Comparison of ENCODE assay signal across 22 cellular contexts in genomic region chr3:18233987-18234716, GRCh38.
DNase-seq lines count a peak whose midpoint lies in the region; ATAC-seq and TF ChIP-seq lines count a peak whose summit lies in the region.
"Had no signal": no experiment of that assay in that cellular context is flagged by ENCODE, and none has a peak within 500 bp of the region (broad histone marks: within the 10 kb centered on the region; RNA-seq: fewer than 3 reads in every experiment).

No MANE protein-coding gene starts in this region.

- no peaks in the 10 kb centered on the region for H4K20me1 ChIP-seq in hepatocyte (ENCODE audit: insufficient read depth, poor library complexity, severe bottlenecking)

- H3K27me3 Mint-ChIP-seq in WTC11 (ENCODE audit: low read depth), result no peaks in the 10 kb centered on the region; the same call in 1 of the 2 replicates

- no peak overlapping the region for H3K27ac Mint-ChIP-seq in WTC11
- H3K27ac Mint-ChIP-seq: activated CD4-positive, alpha-beta T cell treated with anti-CD3 and anti-CD28 coated beads, Interleukin-2, amount 10 ng/mL, durations not matched to agents 7 days and 5 days had no signal

- H3K27me3 ChIP-seq in hepatocyte, result no peaks in the 10 kb centered on the region
- H3K27me3 ChIP-seq: body of pancreas, colonic mucosa, tibial artery had no signal

- H3K27ac ChIP-seq in hepatocyte, result no peak overlapping the region
- H3K27ac ChIP-seq: body of pancreas, colonic mucosa, pancreas, tibial artery had no signal

- no peaks in the 10 kb centered on the region for H3K36me3 Mint-ChIP-seq in WTC11

- WGBS in hepatocyte (ENCODE audit: low lambda C conversion rate, missing lambda C conversion rate), result 41% methylated on average over 10 of the region's 10 CpGs

- H3K79me2 ChIP-seq in hepatocyte, result no peaks in the 10 kb centered on the region

- H2AFZ ChIP-seq in hepatocyte, result no peak overlapping the region

- H3K36me3 ChIP-seq in hepatocyte (replicated peaks; ENCODE audit: insufficient read depth, low read depth), result no peaks in the 10 kb centered on the region
- H3K36me3 ChIP-seq: colonic mucosa, pancreas, tibial artery had no signal

- POLR2A ChIA-PET in WTC11 (lab: Charles Lee), result no interaction called here

- no peak for TF ChIP-seq CTCF in WTC11 (IDR thresholded peaks at IDR 0.05)
- TF ChIP-seq CTCF in hepatocyte (IDR thresholded peaks at IDR 0.05; ENCODE audit: poor library complexity), result no peak
- no peak for TF ChIP-seq CTCF in retinal pigment epithelial cell (conservative IDR thresholded peaks at IDR 0.05; ENCODE audit: low read depth, low read length)

- H3K4me3 Mint-ChIP-seq in WTC11, result no peak overlapping the region; the same call in 1 of the 2 replicates
- H3K4me3 Mint-ChIP-seq: activated CD4-positive, alpha-beta T cell treated with anti-CD3 and anti-CD28 coated beads, Interleukin-2, amount 10 ng/mL, durations not matched to agents 7 days and 5 days had no signal

- ATAC-seq in WTC11, result peak; percentile 68
- ATAC-seq in HG03565 (IDR thresholded peaks at IDR 0.05; ENCODE audit: unreplicated experiment), result no peak
- ATAC-seq in HG02885 (IDR thresholded peaks at IDR 0.05; ENCODE audit: poor library complexity, unreplicated experiment), result no peak
- ATAC-seq: body of pancreas, pancreas had no signal

- DNase-seq in NCI-H2029 treated with DMSO at 0.1 percent for 48 hours (lab: John Stamatoyannopoulos, UW), result peak; percentile 47
- DNase-seq in WTC11 (ENCODE audit: low spot score), result no peak
- no peak for DNase-seq in hepatocyte (ENCODE audit: low spot score)
- DNase-seq in retinal pigment epithelial cell (ENCODE audit: low read depth), result no peak
- DNase-seq in NCI-H146 treated with DMSO at 0.1 percent for 48 hours (lab: John Stamatoyannopoulos, UW; ENCODE audit: unreplicated experiment), result no peak
- DNase-seq: activated CD4-positive, alpha-beta T cell treated with anti-CD3 and anti-CD28 coated beads, Interleukin-2, amount 10 ng/mL, durations not matched to agents 7 days and 5 days; colonic mucosa; DMS79 treated with DMSO at 0.1 percent for 48 hours; head of caudate nucleus; islet precursor cell; NCI-H1092 treated with DMSO at 0.1 percent for 48 hours; NCI-H2107; NCI-H774; pancreas; SHP77 treated with DMSO at 0.1 percent for 48 hours; stimulated activated CD4-positive, alpha-beta T cell treated with anti-CD3 and anti-CD28 coated beads, Interleukin-1b, Interleukin-23, amount 100 ng/mL, for 48 hours; stimulated activated naive CD4-positive, alpha-beta T cell; T-helper 1 cell; tibial artery had no signal

- peaks cover 41% of the 10 kb centered on the region for H3K4me1 Mint-ChIP-seq in WTC11
- H3K4me1 Mint-ChIP-seq: activated CD4-positive, alpha-beta T cell treated with anti-CD3 and anti-CD28 coated beads, Interleukin-2, amount 10 ng/mL, durations not matched to agents 7 days and 5 days had no signal

- no peaks in the 10 kb centered on the region for H3K9me3 Mint-ChIP-seq in WTC11
- H3K9me3 Mint-ChIP-seq: activated CD4-positive, alpha-beta T cell treated with anti-CD3 and anti-CD28 coated beads, Interleukin-2, amount 10 ng/mL, durations not matched to agents 7 days and 5 days had no signal

- H3K9me2 ChIP-seq in hepatocyte (replicated peaks; ENCODE audit: insufficient read depth), result no peaks in the 10 kb centered on the region

- no peaks in the 10 kb centered on the region for H3K9me3 ChIP-seq in hepatocyte (ENCODE audit: low read depth)
- H3K9me3 ChIP-seq: body of pancreas, colonic mucosa, pancreas, tibial artery had no signal

- CTCF ChIA-PET in WTC11 (lab: Charles Lee), result no interaction called here

- H3K4me3 ChIP-seq in hepatocyte (no peak overlapping the region), retinal pigment epithelial cell (ENCODE audit: low read length) (peak overlapping the region; percentile 2)
- H3K4me3 ChIP-seq: body of pancreas, colonic mucosa, pancreas, tibial artery had no signal

- H3K4me1 ChIP-seq in hepatocyte (ENCODE audit: insufficient read depth), result peaks cover 6% of the 10 kb centered on the region
- H3K4me1 ChIP-seq: body of pancreas, colonic mucosa, pancreas, tibial artery had no signal

- peak overlapping the region; percentile 38 for H3K4me2 ChIP-seq in hepatocyte

TF ChIP-seq in WTC11, 78 proteins besides CTCF, POLR2A, EP300 and RAD21:
- TF ChIP-seq TEAD1 (CRISPR knock-in tag; IDR thresholded peaks at IDR 0.05) (0 out of 2 replicates have a peak, but pooled peaks have one; percentile 25), SMAD4 (CRISPR knock-in tag; IDR thresholded peaks at IDR 0.05) (no peak)
